In genomic region chr11:4891996-4892640, GRCh38 we compare ENCODE assay signal across 15 cellular contexts. TPM values are rescaled to one million over a fixed set of nuclear protein-coding genes. Genes with fewer than 3 reads are reported as not detected.
DNase-seq lines count a peak whose midpoint lies in the region; ATAC-seq, FAIRE-seq and TF ChIP-seq lines count a peak whose summit lies in the region.
"Had no signal": no experiment of that assay in that cellular context is flagged by ENCODE, and none has a peak within 500 bp of the region (broad histone marks: within the 10 kb centered on the region; RNA-seq: fewer than 3 reads in every experiment).

No MANE protein-coding gene starts in this region.

- H2AFZ ChIP-seq in K562 (ENCODE audit: low read depth, low read length), result no peak overlapping the region

- 0 out of 2 replicates have a peak, but pooled peaks have one; percentile 22 for TF ChIP-seq EP300 in K562 (IDR thresholded peaks at IDR 0.05; ENCODE audit: low read length)

- no peak overlapping the region for H3K4me3 ChIP-seq in BJ (ENCODE audit: low read depth, low read length)
- H3K4me3 ChIP-seq in K562, result no peak overlapping the region
- H3K4me3 ChIP-seq: suprapubic skin had no signal

- POLR2A ChIA-PET in BJ (lab: Charles Lee), result no interaction called here
- POLR2A ChIA-PET in K562 (lab: Yijun Ruan, JAX), result interaction anchor here (0.9 to 1.3 kb wide), 2 partner anchors 8 to 9 kb away, joined by 4 to 6 read pairs; no protein-coding TSS in a partner anchor

- H3K36me3 ChIP-seq in BJ (ENCODE audit: control insufficient read depth, insufficient read depth, low read length), result no peaks in the 10 kb centered on the region
- H3K36me3 ChIP-seq in K562 (ENCODE audit: control insufficient read depth, insufficient read depth, low read length), result no peaks in the 10 kb centered on the region
- H3K36me3 ChIP-seq: suprapubic skin had no signal

- ATAC-seq in K562, result peak; percentile 72
- no peak for ATAC-seq in HG02610 (IDR thresholded peaks at IDR 0.05; ENCODE audit: unreplicated experiment)
- no peak for ATAC-seq in HG02870 (IDR thresholded peaks at IDR 0.05; ENCODE audit: unreplicated experiment)

- H3K27me3 ChIP-seq in BJ (ENCODE audit: control insufficient read depth, insufficient read depth, low read length), result no peaks in the 10 kb centered on the region
- no peaks in the 10 kb centered on the region for H3K27me3 ChIP-seq in K562 (ENCODE audit: control insufficient read depth in 2 of 2, insufficient read depth in 2 of 2, low read length in 2 of 2)
- H3K27me3 ChIP-seq: suprapubic skin had no signal

- no peaks in the 10 kb centered on the region for H3K79me2 ChIP-seq in K562 (ENCODE audit: control insufficient read depth, insufficient read depth, low read length)

- 0% methylated on average over 1 of the region's 1 CpG for WGBS in K562 (ENCODE audit: insufficient coverage, low coverage, missing lambda C conversion rate)

- TF ChIP-seq POLR2A in K562 (conservative IDR thresholded peaks at IDR 0.05), result no peak

- FAIRE-seq in K562 (lab: Jason Lieb, UNC), result peak; percentile 40
- no peak for FAIRE-seq in HTR-8/SVneo (lab: Jason Lieb, UNC)
- FAIRE-seq: GM18507 had no signal

- in situ Hi-C loops in K562 (cut with MboI), result no loop called here

- H3K27ac ChIP-seq in K562 (ENCODE audit: extremely low read depth, low read depth, low read length), result peak overlapping the region; percentile 32; the same call in 1 of the 3 replicates
- H3K27ac ChIP-seq: suprapubic skin had no signal

- H3K9me3 ChIP-seq in K562 (replicated peaks; ENCODE audit: control insufficient read depth, insufficient read depth, low read depth, low read length), result no peaks in the 10 kb centered on the region

- H3K4me1 ChIP-seq in K562 (replicated peaks in 1 of 2; ENCODE audit: control insufficient read depth in 2 of 2, insufficient read depth in 2 of 2, low read length in 2 of 2), result peaks cover 0 to 22% of the 10 kb centered on the region in 2 experiments; a peak in 3 of 5 replicates
- H3K4me1 ChIP-seq: suprapubic skin had no signal

- H3K9me1 ChIP-seq in K562 (ENCODE audit: control insufficient read depth, insufficient read depth, low read length), result no peaks in the 10 kb centered on the region

- no peak; the same call in 1 of the 2 replicates for TF ChIP-seq CTCF in BJ (IDR thresholded peaks at IDR 0.05; ENCODE audit: insufficient read depth, low read depth, low read length)
- peak in 1 of 3 experiments; percentile 13; a peak in 1 of 6 replicates for TF ChIP-seq CTCF in K562 (IDR thresholded peaks at IDR 0.05 in 2 of 3, conservative IDR thresholded peaks at IDR 0.05 in 1 of 3; ENCODE audit: insufficient read depth in 2 of 3, low read depth in 1 of 3, low read length in 3 of 3)

- peak; percentile 31 for DNase-seq in BJ (ENCODE audit: low read depth)
- DNase-seq in HT-29 (ENCODE audit: low spot score), result peak; percentile 45
- DNase-seq in K562 (ENCODE audit: extremely low read depth in 1 of 4, low spot score in 3 of 4), result peak; percentile 22 to 49 (median 30)
- DNase-seq in iris pigment epithelial cell (ENCODE audit: low read depth), result peak; percentile 89
- DNase-seq in HTR-8/SVneo (ENCODE audit: insufficient read length, low spot score), result no peak
- DNase-seq in nucleus accumbens (lab: John Stamatoyannopoulos, UW), result no peak
- DNase-seq: activated T-cell treated with anti-CD3 and anti-CD28 coated beads, Interleukin-2, amount 50 U/mL, for 1 hour; COR-L47; cortex of kidney; NCI-H1092 treated with DMSO at 0.1 percent for 48 hours; stimulated activated CD4-positive, alpha-beta T cell treated with anti-CD3 and anti-CD28 coated beads, Interleukin-4, amount 100 ng/mL, for 4 hours had no signal

- H3K9ac ChIP-seq in K562 (ENCODE audit: insufficient read depth in 1 of 2, low read depth in 2 of 2, low read length in 2 of 2), result no peak overlapping the region

- no peak overlapping the region for H3K4me2 ChIP-seq in K562 (ENCODE audit: insufficient read depth, low read length)

- H4K20me1 ChIP-seq in K562 (replicated peaks; ENCODE audit: control insufficient read depth, insufficient read depth, low read length), result no peaks in the 10 kb centered on the region

- no TSS peak for BruUV-seq in K562 (replicated peaks; lab: Mats Ljungman, UMichigan)

- CTCF ChIA-PET in BJ (lab: Yijun Ruan, JAX) (interaction anchor here (1.0 kb wide), 1 partner anchor 9 kb away, joined by 3 read pairs; no protein-coding TSS in a partner anchor), K562 (lab: Yijun Ruan, JAX; ENCODE audit: low intra/inter-chr PET ratio) (no interaction called here)

- no peak for TF ChIP-seq RAD21 in K562 (CRISPR knock-in tag; conservative IDR thresholded peaks at IDR 0.05 in 1 of 2, IDR thresholded peaks at IDR 0.05 in 1 of 2)

- intact Hi-C loops in K562 (cut with micrococcal nuclease), result no loop called here

RNA-seq across cellular contexts. Expression of gene OR51T1, which starts 10.4 kb away (rescaled TPM):
- polyA plus RNA-seq in BJ (2011; rRNA removed), result not detected in 2 replicates
- not detected in 2 replicates for polyA minus RNA-seq in BJ (2011; rRNA and poly(A)+ RNA removed)
- total RNA-seq in HT-29 (2014; rRNA removed; shearing (Covaris generic)), result not detected in 2 replicates
- total RNA-seq in K562 (2011; cell fraction: chromatin; rRNA removed; ENCODE audit: low replicate concordance), result not detected in 2 replicates
- not detected in 2 replicates for total RNA-seq in K562 (2011; cell fraction: nucleolus; rRNA removed)
- total RNA-seq in K562 (2011; cell fraction: nucleoplasm; rRNA removed), result not detected in 2 replicates
- not detected in 2 replicates for total RNA-seq in K562 (2014; rRNA removed)
- not detected in 2 replicates for total RNA-seq in K562 (2014; rRNA removed; fragmentation: Illumina TruSeq; extraction: Trizol)
- total RNA-seq in K562 (2015; rRNA removed; fragmentation: Illumina TruSeq; extraction: Trizol), result not detected in 2 replicates
- total RNA-seq in K562 (2021), result not detected in 2 replicates
- not detected in 2 replicates for polyA plus RNA-seq in K562 (2011; rRNA removed)
- polyA plus RNA-seq in K562 (2011; cell fraction: cytosol; rRNA removed), result not detected in 2 replicates
- not detected in 2 replicates for polyA plus RNA-seq in K562 (2011; cell fraction: nucleus; rRNA removed)
- polyA plus RNA-seq in K562 (2012), result not detected in 2 replicates
- not detected in 2 replicates for polyA plus RNA-seq in K562 (2014; fragmentation: Illumina TruSeq; extraction: Trizol)
- polyA plus RNA-seq in K562 (2014; fragmentation: Nextera tagmentation; extraction: Ambion mirVana), result not detected
- polyA plus RNA-seq in K562 (2014; rRNA removed), result not detected in 2 replicates
- polyA minus RNA-seq in K562 (2011; rRNA and poly(A)+ RNA removed), result not detected in 2 replicates
- not detected in 2 replicates for polyA minus RNA-seq in K562 (2011; cell fraction: cytosol; rRNA and poly(A)+ RNA removed)
- not detected in 2 replicates for polyA minus RNA-seq in K562 (2011; cell fraction: nucleus; rRNA and poly(A)+ RNA removed)
- total RNA-seq: suprapubic skin had no signal

RNA-seq across cellular contexts. Expression of gene OR51A7, which starts 11.5 kb away (rescaled TPM):
- polyA plus RNA-seq in BJ (2011; rRNA removed) (not detected in 2 replicates), K562 (2011; rRNA removed) (not detected in 2 replicates), K562 (2014; fragmentation: Illumina TruSeq; extraction: Trizol) (not detected in 2 replicates), K562 (2014; fragmentation: Nextera tagmentation; extraction: Ambion mirVana) (not detected), K562 (2014; rRNA removed) (not detected in 2 replicates)
- polyA minus RNA-seq in BJ (2011; rRNA and poly(A)+ RNA removed), result not detected in 2 replicates
- total RNA-seq in HT-29 (2014; rRNA removed; shearing (Covaris generic)), result not detected in 2 replicates
- not detected in 2 replicates for total RNA-seq in K562 (2011; cell fraction: chromatin; rRNA removed; ENCODE audit: low replicate concordance)
- not detected in 2 replicates for total RNA-seq in K562 (2011; cell fraction: nucleolus; rRNA removed)
- total RNA-seq in K562 (2011; cell fraction: nucleoplasm; rRNA removed), result not detected in 2 replicates
- total RNA-seq in K562 (2014; rRNA removed) (not detected in 2 replicates), K562 (2014; rRNA removed; fragmentation: Illumina TruSeq; extraction: Trizol) (not detected in 2 replicates), K562 (2015; rRNA removed; fragmentation: Illumina TruSeq; extraction: Trizol) (not detected in 2 replicates), K562 (2021) (not detected in 2 replicates)
- polyA plus RNA-seq in K562 (2011; cell fraction: cytosol; rRNA removed), result not detected in 2 replicates
- polyA plus RNA-seq in K562 (2011; cell fraction: nucleus; rRNA removed), result not detected in 2 replicates
- not detected in 2 replicates for polyA plus RNA-seq in K562 (2012)
- polyA minus RNA-seq in K562 (2011; rRNA and poly(A)+ RNA removed), result not detected in 2 replicates
- not detected in 2 replicates for polyA minus RNA-seq in K562 (2011; cell fraction: cytosol; rRNA and poly(A)+ RNA removed)
- polyA minus RNA-seq in K562 (2011; cell fraction: nucleus; rRNA and poly(A)+ RNA removed), result not detected in 2 replicates
- total RNA-seq: suprapubic skin had no signal

RNA-seq across cellular contexts. Expression of gene OR51G2, which starts 27.0 kb away (rescaled TPM):
- polyA plus RNA-seq in BJ (2011; rRNA removed) (not detected in 2 replicates), K562 (2011; rRNA removed) (not detected in 2 replicates), K562 (2014; fragmentation: Illumina TruSeq; extraction: Trizol) (not detected in 2 replicates), K562 (2014; fragmentation: Nextera tagmentation; extraction: Ambion mirVana) (not detected), K562 (2014; rRNA removed) (not detected in 2 replicates)
- not detected in 2 replicates for polyA minus RNA-seq in BJ (2011; rRNA and poly(A)+ RNA removed)
- total RNA-seq in HT-29 (2014; rRNA removed; shearing (Covaris generic)), result 0.23 TPM in 1 of 2 replicates, not detected in the other
- not detected in 2 replicates for total RNA-seq in K562 (2011; cell fraction: chromatin; rRNA removed; ENCODE audit: low replicate concordance)
- not detected in 2 replicates for total RNA-seq in K562 (2011; cell fraction: nucleolus; rRNA removed)
- total RNA-seq in K562 (2011; cell fraction: nucleoplasm; rRNA removed), result not detected in 2 replicates
- total RNA-seq in K562 (2014; rRNA removed) (not detected in 2 replicates), K562 (2014; rRNA removed; fragmentation: Illumina TruSeq; extraction: Trizol) (not detected in 2 replicates), K562 (2015; rRNA removed; fragmentation: Illumina TruSeq; extraction: Trizol) (not detected in 2 replicates), K562 (2021) (not detected in 2 replicates)
- polyA plus RNA-seq in K562 (2011; cell fraction: cytosol; rRNA removed), result not detected in 2 replicates
- not detected in 2 replicates for polyA plus RNA-seq in K562 (2011; cell fraction: nucleus; rRNA removed)
- polyA plus RNA-seq in K562 (2012), result not detected in 2 replicates
- not detected in 2 replicates for polyA minus RNA-seq in K562 (2011; rRNA and poly(A)+ RNA removed)
- not detected in 2 replicates for polyA minus RNA-seq in K562 (2011; cell fraction: cytosol; rRNA and poly(A)+ RNA removed)
- polyA minus RNA-seq in K562 (2011; cell fraction: nucleus; rRNA and poly(A)+ RNA removed), result not detected in 2 replicates
- total RNA-seq: suprapubic skin had no signal

RNA-seq across cellular contexts. Expression of gene OR51G1, which starts 32.0 kb away (rescaled TPM):
- polyA plus RNA-seq in BJ (2011; rRNA removed) (not detected in 2 replicates), K562 (2011; rRNA removed) (not detected in 2 replicates), K562 (2014; fragmentation: Illumina TruSeq; extraction: Trizol) (not detected in 2 replicates), K562 (2014; fragmentation: Nextera tagmentation; extraction: Ambion mirVana) (not detected), K562 (2014; rRNA removed) (not detected in 2 replicates)
- polyA minus RNA-seq in BJ (2011; rRNA and poly(A)+ RNA removed), result not detected in 2 replicates
- total RNA-seq in HT-29 (2014; rRNA removed; shearing (Covaris generic)), result not detected in 2 replicates
- total RNA-seq in K562 (2011; cell fraction: chromatin; rRNA removed; ENCODE audit: low replicate concordance), result not detected in 2 replicates
- not detected in 2 replicates for total RNA-seq in K562 (2011; cell fraction: nucleolus; rRNA removed)
- not detected in 2 replicates for total RNA-seq in K562 (2011; cell fraction: nucleoplasm; rRNA removed)
- total RNA-seq in K562 (2014; rRNA removed) (not detected in 2 replicates), K562 (2014; rRNA removed; fragmentation: Illumina TruSeq; extraction: Trizol) (not detected in 2 replicates), K562 (2015; rRNA removed; fragmentation: Illumina TruSeq; extraction: Trizol) (not detected in 2 replicates), K562 (2021) (not detected in 2 replicates)
- not detected in 2 replicates for polyA plus RNA-seq in K562 (2011; cell fraction: cytosol; rRNA removed)
- polyA plus RNA-seq in K562 (2011; cell fraction: nucleus; rRNA removed), result not detected in 2 replicates
- not detected in 2 replicates for polyA plus RNA-seq in K562 (2012)
- not detected in 2 replicates for polyA minus RNA-seq in K562 (2011; rRNA and poly(A)+ RNA removed)
- not detected in 2 replicates for polyA minus RNA-seq in K562 (2011; cell fraction: cytosol; rRNA and poly(A)+ RNA removed)
- polyA minus RNA-seq in K562 (2011; cell fraction: nucleus; rRNA and poly(A)+ RNA removed), result not detected in 2 replicates
- total RNA-seq: suprapubic skin had no signal

RNA-seq across cellular contexts. Expression of gene OR51S1, which starts 43.1 kb away (rescaled TPM):
- not detected in 2 replicates for polyA plus RNA-seq in BJ (2011; rRNA removed)
- not detected in 2 replicates for polyA minus RNA-seq in BJ (2011; rRNA and poly(A)+ RNA removed)
- not detected in 2 replicates for total RNA-seq in HT-29 (2014; rRNA removed; shearing (Covaris generic))
- total RNA-seq in K562 (2011; cell fraction: chromatin; rRNA removed; ENCODE audit: low replicate concordance), result not detected in 2 replicates
- total RNA-seq in K562 (2011; cell fraction: nucleolus; rRNA removed), result not detected in 2 replicates
- total RNA-seq in K562 (2011; cell fraction: nucleoplasm; rRNA removed), result not detected in 2 replicates
- total RNA-seq in K562 (2014; rRNA removed), result not detected in 2 replicates
- total RNA-seq in K562 (2014; rRNA removed; fragmentation: Illumina TruSeq; extraction: Trizol), result not detected in 2 replicates
- not detected in 2 replicates for total RNA-seq in K562 (2015; rRNA removed; fragmentation: Illumina TruSeq; extraction: Trizol)
- total RNA-seq in K562 (2021), result not detected in 2 replicates
- not detected in 2 replicates for polyA plus RNA-seq in K562 (2011; rRNA removed)
- polyA plus RNA-seq in K562 (2011; cell fraction: cytosol; rRNA removed), result not detected in 2 replicates
- polyA plus RNA-seq in K562 (2011; cell fraction: nucleus; rRNA removed), result not detected in 2 replicates
- polyA plus RNA-seq in K562 (2012), result not detected in 2 replicates
- not detected in 2 replicates for polyA plus RNA-seq in K562 (2014; fragmentation: Illumina TruSeq; extraction: Trizol)
- not detected for polyA plus RNA-seq in K562 (2014; fragmentation: Nextera tagmentation; extraction: Ambion mirVana)
- not detected in 2 replicates for polyA plus RNA-seq in K562 (2014; rRNA removed)
- polyA minus RNA-seq in K562 (2011; rRNA and poly(A)+ RNA removed), result not detected in 2 replicates
- not detected in 2 replicates for polyA minus RNA-seq in K562 (2011; cell fraction: cytosol; rRNA and poly(A)+ RNA removed)
- not detected in 2 replicates for polyA minus RNA-seq in K562 (2011; cell fraction: nucleus; rRNA and poly(A)+ RNA removed)
- total RNA-seq: suprapubic skin had no signal

Comparison
In these comparisons a context has a peak if more than half of its experiments do, and no peak if none do; other contexts are left out.
1. DNase-seq: peak in BJ (single experiment), HT-29 (single experiment), K562 (4 of 4) and iris pigment epithelial cell (single experiment); none in HTR-8/SVneo (single experiment) and nucleus accumbens (0 of 56).